Comparison of ENCODE assay signal across 21 cellular contexts in genomic region chr1:62493656-62494055, GRCh38. TPM values are rescaled to one million over a fixed set of nuclear protein-coding genes. Genes with fewer than 3 reads are reported as not detected.
DNase-seq lines count a peak whose midpoint lies in the region; ATAC-seq, FAIRE-seq and TF ChIP-seq lines count a peak whose summit lies in the region.
"Had no signal": no experiment of that assay in that cellular context is flagged by ENCODE, and none has a peak within 500 bp of the region (broad histone marks: within the 10 kb centered on the region; RNA-seq: fewer than 3 reads in every experiment).

No MANE protein-coding gene starts in this region.

- CTCF ChIA-PET in mammary epithelial cell (lab: Charles Lee; ENCODE audit: low non-redundant PET) (no interaction called here), PC-3 (lab: Charles Lee) (no interaction called here)

- ATAC-seq in PC-3 (peak; percentile 100), GM19324 (IDR thresholded peaks at IDR 0.05; ENCODE audit: low FRiP score, unreplicated experiment) (no peak)
- ATAC-seq: CD8-positive, alpha-beta T cell; Panc1 had no signal

- peaks cover 15% of the 10 kb centered on the region for H3K36me3 ChIP-seq in mammary epithelial cell (ENCODE audit: insufficient read depth, low read length)
- no peaks in the 10 kb centered on the region for H3K36me3 ChIP-seq in breast epithelium
- peaks cover 2% of the 10 kb centered on the region; the same call in 1 of the 2 replicates for H3K36me3 ChIP-seq in PC-3 (ENCODE audit: low read depth, low read length)
- H3K36me3 ChIP-seq in bronchial epithelial cell (ENCODE audit: control insufficient read depth, insufficient read depth, low read length): no peaks in the 10 kb centered on the region
- peaks cover 5% of the 10 kb centered on the region for H3K36me3 ChIP-seq in brain microvascular endothelial cell (replicated peaks)

- H2AFZ ChIP-seq in mammary epithelial cell (ENCODE audit: low read depth, low read length) (no peak overlapping the region), PC-3 (ENCODE audit: low read length) (no peak overlapping the region)

- TF ChIP-seq CTCF in mammary epithelial cell (conservative IDR thresholded peaks at IDR 0.05 in 1 of 2, IDR thresholded peaks at IDR 0.05 in 1 of 2; ENCODE audit: extremely low read depth in 1 of 2, insufficient read depth in 1 of 2, low read depth in 1 of 2, low read length in 2 of 2) (no peak), breast epithelium (IDR thresholded peaks at IDR 0.05) (no peak), PC-3 (conservative IDR thresholded peaks at IDR 0.05; ENCODE audit: low read depth, low read length) (no peak), bronchial epithelial cell (IDR thresholded peaks at IDR 0.05; ENCODE audit: insufficient read depth, low read length, severe bottlenecking) (no peak), coronary artery (IDR thresholded peaks at IDR 0.05) (no peak), brain microvascular endothelial cell (IDR thresholded peaks at IDR 0.05; ENCODE audit: low read depth, low read length, missing control alignments) (no peak)

- BruUV-seq in mammary epithelial cell (replicated peaks; lab: Mats Ljungman, UMichigan) (no TSS peak), PC-3 (replicated peaks; lab: Mats Ljungman, UMichigan) (no TSS peak)

- H3K9me2 ChIP-seq in PC-3 (replicated peaks; ENCODE audit: low read length): no peaks in the 10 kb centered on the region

- H3K27ac ChIP-seq in mammary epithelial cell (ENCODE audit: insufficient read depth, low read depth, low read length) (no peak overlapping the region), breast epithelium (no peak overlapping the region), PC-3 (ENCODE audit: low read length) (no peak overlapping the region), coronary artery (no peak overlapping the region), brain microvascular endothelial cell (no peak overlapping the region)
- H3K27ac ChIP-seq: 22Rv1, BLaER1, HL-60 had no signal

- H3K4me3 ChIP-seq in mammary epithelial cell (replicated peaks in 1 of 3; ENCODE audit: insufficient read depth in 1 of 3, low read depth in 2 of 3, low read length in 3 of 3) (no peak overlapping the region), breast epithelium (no peak overlapping the region), PC-3 (ENCODE audit: low read length) (no peak overlapping the region), bronchial epithelial cell (ENCODE audit: low read depth, low read length) (no peak overlapping the region), coronary artery (no peak overlapping the region), brain microvascular endothelial cell (ENCODE audit: low read depth, low read length) (no peak overlapping the region)
- H3K4me3 ChIP-seq: BLaER1 had no signal

- in situ Hi-C loops in mammary epithelial cell (cut with MboI; ENCODE audit: low sequenced_read_pairs in 2 of 2): no loop called here
- in situ Hi-C loops in brain microvascular endothelial cell (cut with HindIII; ENCODE audit: low pct_ligation_motif_present, low sequenced_read_pairs): no loop called here

- POLR2A ChIA-PET in PC-3 (lab: Charles Lee; ENCODE audit: unreplicated experiment): no interaction called here

- FAIRE-seq in bronchial epithelial cell (lab: Jason Lieb, UNC): no peak
- FAIRE-seq: GM12892, H54 had no signal

- intact Hi-C loops in mammary epithelial cell (cut with micrococcal nuclease): no loop called here
- intact Hi-C loops in breast epithelium (cut with DNase I; ENCODE audit: low total_unique reads): no loop called here
- intact Hi-C loops in PC-3 (cut with micrococcal nuclease): no loop called here

- H3K9me3 ChIP-seq in mammary epithelial cell (replicated peaks; ENCODE audit: insufficient read depth, low read length) (no peaks in the 10 kb centered on the region), breast epithelium (no peaks in the 10 kb centered on the region), PC-3 (ENCODE audit: low read length) (no peaks in the 10 kb centered on the region)
- H3K9me3 ChIP-seq: BLaER1 had no signal

- H3K27me3 ChIP-seq in mammary epithelial cell (ENCODE audit: insufficient read depth, low read length) (no peaks in the 10 kb centered on the region), breast epithelium (no peaks in the 10 kb centered on the region), PC-3 (ENCODE audit: low read length) (no peaks in the 10 kb centered on the region), bronchial epithelial cell (ENCODE audit: control insufficient read depth, insufficient read depth, low read length) (no peaks in the 10 kb centered on the region), brain microvascular endothelial cell (replicated peaks) (no peaks in the 10 kb centered on the region)
- H3K27me3 ChIP-seq: BLaER1 had no signal

- WGBS in mammary epithelial cell (ENCODE audit: low coverage, missing lambda C conversion rate): 91% methylated on average over 3 of the region's 3 CpGs

- H3K79me2 ChIP-seq in mammary epithelial cell (ENCODE audit: insufficient read depth, low read length) (no peaks in the 10 kb centered on the region), PC-3 (ENCODE audit: low read length) (no peaks in the 10 kb centered on the region)

- H3K4me2 ChIP-seq in mammary epithelial cell (ENCODE audit: insufficient read depth, low read depth, low read length): no peak overlapping the region
- H3K4me2 ChIP-seq in PC-3 (ENCODE audit: low read length): 0 out of 2 replicates have a peak overlapping the region, but pooled peaks have one; percentile 9
- H3K4me2 ChIP-seq: BLaER1 had no signal

- peak; percentile 21 for DNase-seq in mammary epithelial cell
- no peak for DNase-seq in breast epithelium (ENCODE audit: low spot score in 2 of 2)
- DNase-seq in PC-3: peak; percentile 73
- peak; percentile 62 for DNase-seq in bronchial epithelial cell (ENCODE audit: low read depth)
- DNase-seq in iris pigment epithelial cell (ENCODE audit: low read depth): peak; percentile 25
- DNase-seq in coronary artery (ENCODE audit: low spot score): no peak
- no peak for DNase-seq in brain microvascular endothelial cell
- DNase-seq: CD8-positive, alpha-beta T cell; DMS79 treated with DMSO at 0.1 percent for 48 hours; GF-D8; KBM-7; NCI-H1048; NCI-H510A treated with DMSO at 0.1 percent for 48 hours; SHP77 treated with DMSO at 0.1 percent for 48 hours had no signal

- H3K9ac ChIP-seq in mammary epithelial cell (ENCODE audit: insufficient read depth, low read length): no peak overlapping the region
- no peak overlapping the region for H3K9ac ChIP-seq in PC-3 (ENCODE audit: low read length)
- H3K9ac ChIP-seq: BLaER1 had no signal

- no peaks in the 10 kb centered on the region for H4K20me1 ChIP-seq in mammary epithelial cell (ENCODE audit: insufficient read depth, low read length)
- no peaks in the 10 kb centered on the region for H4K20me1 ChIP-seq in PC-3 (ENCODE audit: low read length)
- H4K20me1 ChIP-seq: BLaER1 had no signal

- H3K4me1 ChIP-seq in mammary epithelial cell (ENCODE audit: insufficient read depth, low read length) (no peaks in the 10 kb centered on the region), breast epithelium (no peaks in the 10 kb centered on the region), PC-3 (ENCODE audit: insufficient read depth, low read length) (peaks cover 14% of the 10 kb centered on the region)
- H3K4me1 ChIP-seq: BLaER1 had no signal

- dilution Hi-C loops in mammary epithelial cell (cut with HindIII; ENCODE audit: low sequenced_read_pairs): no loop called here

- H3F3A ChIP-seq in PC-3 (ENCODE audit: low read length, unreplicated experiment): no peaks in the 10 kb centered on the region

- TF ChIP-seq POLR2A in breast epithelium (IDR thresholded peaks at IDR 0.05): no peak

RNA-seq across cellular contexts. Expression of gene USP1, which starts 56.8 kb away (rescaled TPM):
- total RNA-seq in mammary epithelial cell (10 to 100 TPM; 15.3 to 36.4 TPM), breast epithelium (10 to 100 TPM; 19.4 to 39.7 (median 29.8) TPM), PC-3 (2014; rRNA removed) (42.6 and 43.8 TPM in 2 replicates), bronchial epithelial cell (23.7 and 25.3 TPM in 2 replicates)
- 10.4 TPM for polyA plus RNA-seq in mammary epithelial cell
- polyA minus RNA-seq in mammary epithelial cell: 12.8 TPM

Comparison
In these comparisons a context has a peak if more than half of its experiments do, and no peak if none do; other contexts are left out.
1. DNase-seq: peak in mammary epithelial cell (single experiment), PC-3 (single experiment), bronchial epithelial cell (single experiment) and iris pigment epithelial cell (single experiment); none in breast epithelium (0 of 2), coronary artery (single experiment) and brain microvascular endothelial cell (single experiment).